Comparison of ENCODE assay signal across 8 cellular contexts in the genomic region with DNA sequence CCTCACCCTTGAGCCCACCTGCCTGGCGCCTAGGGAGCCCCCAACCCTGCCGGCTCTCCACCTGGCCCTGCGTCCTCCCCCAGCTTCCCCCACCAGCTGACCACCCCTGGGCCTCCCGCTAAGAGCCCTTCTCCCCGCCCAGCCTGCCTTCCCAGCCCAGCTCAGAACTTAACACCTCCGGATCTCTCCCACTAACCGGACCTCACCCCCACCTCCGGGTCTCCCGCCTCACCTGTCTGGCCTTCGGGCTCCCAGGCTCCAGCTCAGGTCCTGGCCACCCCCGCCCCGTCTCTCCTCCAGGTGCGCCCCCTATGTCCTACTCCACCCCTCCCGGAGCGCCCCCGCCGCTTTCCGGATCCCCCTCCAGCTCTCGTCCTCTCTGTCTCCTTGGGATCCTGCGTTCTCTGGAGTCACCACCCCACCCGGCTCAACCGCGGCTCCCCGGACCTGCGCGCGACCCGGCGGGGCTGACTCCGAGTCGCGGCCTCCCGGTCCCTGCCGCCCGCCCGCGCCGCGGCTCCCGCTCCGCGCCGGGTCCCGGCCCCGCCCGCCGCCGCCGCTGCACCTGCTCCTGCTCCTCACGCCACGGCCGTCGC. TPM values are rescaled to one million over a fixed set of nuclear protein-coding genes. Genes with fewer than 3 reads are reported as not detected.
DNase-seq lines count a peak whose midpoint lies in the region; ATAC-seq and TF ChIP-seq lines count a peak whose summit lies in the region.

Gene KCNJ11, minus strand, starts transcription at position 51 of the 596 bp plus-strand sequence. CDS start 568 bp downstream, outside the sequence.

- H3K4me3 Mint-ChIP-seq in CD8-positive, alpha-beta T cell = peak within 1 kb of the TSS; percentile 85
- peak within 1 kb of the TSS; percentile 74 for H3K4me3 Mint-ChIP-seq in activated naive CD8-positive, alpha-beta T cell treated with anti-CD3 and anti-CD28 coated beads for 36 hours

- no peak for TF ChIP-seq CTCF in CD8-positive, alpha-beta T cell (IDR thresholded peaks at IDR 0.05)

- H3K4me1 Mint-ChIP-seq in CD8-positive, alpha-beta T cell (ENCODE audit: low read depth) = peaks cover 8% of the 10 kb centered on the region
- H3K4me1 Mint-ChIP-seq in activated naive CD8-positive, alpha-beta T cell treated with anti-CD3 and anti-CD28 coated beads for 36 hours = no peaks in the 10 kb centered on the region

- no peaks in the 10 kb centered on the region for H3K9me3 ChIP-seq in CD8-positive, alpha-beta T cell (ENCODE audit: low read length)
- H3K9me3 ChIP-seq in HUES6 (ENCODE audit: control insufficient read depth, insufficient read depth, low read depth, low read length) (no peaks in the 10 kb centered on the region), iPS-20b (ENCODE audit: insufficient read depth, low read depth, low read length) (no peaks in the 10 kb centered on the region)

- no peaks in the 10 kb centered on the region for H3K9me3 Mint-ChIP-seq in CD8-positive, alpha-beta T cell
- H3K9me3 Mint-ChIP-seq in activated naive CD8-positive, alpha-beta T cell treated with anti-CD3 and anti-CD28 coated beads for 36 hours = no peaks in the 10 kb centered on the region

- POLR2A ChIA-PET in CD8-positive, alpha-beta T cell (lab: Charles Lee) = interaction anchor here (0.7 kb wide), 1 partner anchor 35 kb away, joined by 5 read pairs; no protein-coding TSS in a partner anchor

- H3K4me3 ChIP-seq in CD8-positive, alpha-beta T cell (ENCODE audit: low read depth, low read length) = peak within 1 kb of the TSS; percentile 75
- H3K4me3 ChIP-seq in HUES6 (ENCODE audit: low read depth, low read length) = peak within 1 kb of the TSS; percentile 57
- peak within 1 kb of the TSS; percentile 78 for H3K4me3 ChIP-seq in iPS-20b (ENCODE audit: low read length)

- intact Hi-C loops in CD8-positive, alpha-beta T cell (cut with DNase I, micrococcal nuclease) = loop anchor here (1.0 to 10.0 kb wide), 9 partner anchors 34 to 1729 kb away; partner anchors contain the start of genes NUCB2 (in 1 of the 2), PIK3C2A (in 1 of the 2) and ZDHHC13 (in 1 of the 2)

- H3K36me3 Mint-ChIP-seq in CD8-positive, alpha-beta T cell = no peaks in the 10 kb centered on the region
- no peaks in the 10 kb centered on the region for H3K36me3 Mint-ChIP-seq in activated naive CD8-positive, alpha-beta T cell treated with anti-CD3 and anti-CD28 coated beads for 36 hours

- H3K36me3 ChIP-seq in CD8-positive, alpha-beta T cell (ENCODE audit: insufficient read depth, low read length) = no peaks in the 10 kb centered on the region
- H3K36me3 ChIP-seq in HUES6 (ENCODE audit: control insufficient read depth, insufficient read depth, low read length) (no peaks in the 10 kb centered on the region), iPS-20b (ENCODE audit: insufficient read depth, low read depth, low read length) (no peaks in the 10 kb centered on the region)

- CTCF ChIA-PET in CD8-positive, alpha-beta T cell (lab: Charles Lee) = interaction anchor here (0.7 to 1.7 kb wide), 10 partner anchors 9 to 169 kb away, joined by 3 to 9 read pairs (median 4); no protein-coding TSS in a partner anchor

- ATAC-seq in CD8-positive, alpha-beta T cell = peak; percentile 52
- ATAC-seq in GM19463 (IDR thresholded peaks at IDR 0.05; ENCODE audit: unreplicated experiment) = peak; percentile 51
- ATAC-seq in stimulated activated naive CD8-positive, alpha-beta T cell treated with anti-CD3 and anti-CD28 coated beads, Interleukin-15, Interleukin-2, amounts not matched to agents 100 U/mL and 50 U/mL, for 24 hours = peak; percentile 56

- H3K27ac ChIP-seq in CD8-positive, alpha-beta T cell (ENCODE audit: low read depth, low read length) = no peak within 1 kb of the TSS
- H3K27ac ChIP-seq in HUES6 (ENCODE audit: low read depth, low read length) = no peak within 1 kb of the TSS
- H3K27ac ChIP-seq in iPS-20b (ENCODE audit: low read length) = no peak within 1 kb of the TSS

- no peaks in the 10 kb centered on the region for H3K27me3 ChIP-seq in CD8-positive, alpha-beta T cell (ENCODE audit: insufficient read depth, low read length)
- H3K27me3 ChIP-seq in HUES6 (ENCODE audit: control insufficient read depth, insufficient read depth, low read length) (peaks cover 45% of the 10 kb centered on the region), iPS-20b (ENCODE audit: insufficient read depth, low read length) (peaks cover 8% of the 10 kb centered on the region; the same call in 1 of the 2 replicates)

- no peaks in the 10 kb centered on the region for H3K27me3 Mint-ChIP-seq in CD8-positive, alpha-beta T cell (ENCODE audit: low read depth)
- H3K27me3 Mint-ChIP-seq in activated naive CD8-positive, alpha-beta T cell treated with anti-CD3 and anti-CD28 coated beads for 36 hours = peaks cover 10% of the 10 kb centered on the region

- H3K27ac Mint-ChIP-seq in CD8-positive, alpha-beta T cell = no peak within 1 kb of the TSS
- H3K27ac Mint-ChIP-seq in activated naive CD8-positive, alpha-beta T cell treated with anti-CD3 and anti-CD28 coated beads for 36 hours = no peak within 1 kb of the TSS

- peaks cover 9% of the 10 kb centered on the region for H3K4me1 ChIP-seq in CD8-positive, alpha-beta T cell (ENCODE audit: insufficient read depth, low read length)
- H3K4me1 ChIP-seq in HUES6 (ENCODE audit: control insufficient read depth, insufficient read depth, low read length) (peaks cover 9% of the 10 kb centered on the region), iPS-20b (ENCODE audit: insufficient read depth, low read length) (no peaks in the 10 kb centered on the region; the same call in 1 of the 2 replicates)

- H3K9ac ChIP-seq in HUES6 (ENCODE audit: low read length) (no peak within 1 kb of the TSS), iPS-20b (ENCODE audit: low read depth, low read length) (no peak within 1 kb of the TSS; the same call in 1 of the 2 replicates)

- peak in 1 of 7 experiments; percentile 11 for DNase-seq in CD8-positive, alpha-beta T cell
- DNase-seq in activated naive CD8-positive, alpha-beta T cell treated with anti-CD3 and anti-CD28 coated beads for 36 hours = no peak
- DNase-seq in stimulated activated naive CD8-positive, alpha-beta T cell treated with anti-CD3 and anti-CD28 coated beads, Interleukin-15, Interleukin-2, amounts not matched to agents 100 U/mL and 50 U/mL, for 24 hours = no peak
- DNase-seq in central memory CD4-positive, alpha-beta T cell = no peak
- no peak for DNase-seq in mesenteric fat pad (ENCODE audit: low spot score)

RNA-seq across cellular contexts. Expression of gene KCNJ11, which starts in this region (rescaled TPM):
- under 1 TPM; 0.73 to 0.83 TPM for total RNA-seq in CD8-positive, alpha-beta T cell
- total RNA-seq in activated naive CD8-positive, alpha-beta T cell treated with anti-CD3 and anti-CD28 coated beads for 36 hours = under 1 TPM; 0.56 to 0.74 TPM
- total RNA-seq in mesenteric fat pad = 3.5 TPM

Comparison
In these comparisons a context has a peak if more than half of its experiments do, and no peak if none do; other contexts are left out.
1. Peak in ATAC-seq and H3K4me3 ChIP-seq in CD8-positive, alpha-beta T cell; RNA of the gene not detected or under 1 TPM.